ENCODE assay signal across 2 cellular contexts in the genomic region with DNA sequence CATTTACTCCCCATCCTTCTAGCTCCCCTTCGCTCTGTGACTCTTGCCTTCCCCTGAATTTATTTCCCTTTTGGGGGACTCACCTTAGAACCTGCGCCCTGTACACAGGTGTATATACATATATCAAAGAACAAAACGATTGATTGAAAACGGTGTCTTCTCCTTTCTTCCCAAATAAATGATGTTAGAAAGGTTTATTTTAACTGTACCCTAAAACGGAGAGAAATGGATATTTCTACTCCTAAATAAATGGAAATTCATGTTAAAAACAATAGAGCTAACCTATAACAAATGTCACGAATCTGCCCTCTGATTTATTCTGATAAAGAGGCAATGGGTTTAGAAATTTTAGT.
TF ChIP-seq lines count a peak whose summit lies in the region.

No MANE protein-coding gene starts in this region.

TF ChIP-seq in GM23338, 12 proteins besides CTCF, POLR2A, EP300 and RAD21 (continued from another document):
- TF ChIP-seq, protein P1, sequence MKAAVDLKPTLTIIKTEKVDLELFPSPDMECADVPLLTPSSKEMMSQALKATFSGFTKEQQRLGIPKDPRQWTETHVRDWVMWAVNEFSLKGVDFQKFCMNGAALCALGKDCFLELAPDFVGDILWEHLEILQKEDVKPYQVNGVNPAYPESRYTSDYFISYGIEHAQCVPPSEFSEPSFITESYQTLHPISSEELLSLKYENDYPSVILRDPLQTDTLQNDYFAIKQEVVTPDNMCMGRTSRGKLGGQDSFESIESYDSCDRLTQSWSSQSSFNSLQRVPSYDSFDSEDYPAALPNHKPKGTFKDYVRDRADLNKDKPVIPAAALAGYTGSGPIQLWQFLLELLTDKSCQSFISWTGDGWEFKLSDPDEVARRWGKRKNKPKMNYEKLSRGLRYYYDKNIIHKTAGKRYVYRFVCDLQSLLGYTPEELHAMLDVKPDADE (IDR thresholded peaks at IDR 0.05), result no peak
- TF ChIP-seq JUNB (IDR thresholded peaks at IDR 0.05; ENCODE audit: unreplicated experiment), result no peak
- TF ChIP-seq, protein P2, sequence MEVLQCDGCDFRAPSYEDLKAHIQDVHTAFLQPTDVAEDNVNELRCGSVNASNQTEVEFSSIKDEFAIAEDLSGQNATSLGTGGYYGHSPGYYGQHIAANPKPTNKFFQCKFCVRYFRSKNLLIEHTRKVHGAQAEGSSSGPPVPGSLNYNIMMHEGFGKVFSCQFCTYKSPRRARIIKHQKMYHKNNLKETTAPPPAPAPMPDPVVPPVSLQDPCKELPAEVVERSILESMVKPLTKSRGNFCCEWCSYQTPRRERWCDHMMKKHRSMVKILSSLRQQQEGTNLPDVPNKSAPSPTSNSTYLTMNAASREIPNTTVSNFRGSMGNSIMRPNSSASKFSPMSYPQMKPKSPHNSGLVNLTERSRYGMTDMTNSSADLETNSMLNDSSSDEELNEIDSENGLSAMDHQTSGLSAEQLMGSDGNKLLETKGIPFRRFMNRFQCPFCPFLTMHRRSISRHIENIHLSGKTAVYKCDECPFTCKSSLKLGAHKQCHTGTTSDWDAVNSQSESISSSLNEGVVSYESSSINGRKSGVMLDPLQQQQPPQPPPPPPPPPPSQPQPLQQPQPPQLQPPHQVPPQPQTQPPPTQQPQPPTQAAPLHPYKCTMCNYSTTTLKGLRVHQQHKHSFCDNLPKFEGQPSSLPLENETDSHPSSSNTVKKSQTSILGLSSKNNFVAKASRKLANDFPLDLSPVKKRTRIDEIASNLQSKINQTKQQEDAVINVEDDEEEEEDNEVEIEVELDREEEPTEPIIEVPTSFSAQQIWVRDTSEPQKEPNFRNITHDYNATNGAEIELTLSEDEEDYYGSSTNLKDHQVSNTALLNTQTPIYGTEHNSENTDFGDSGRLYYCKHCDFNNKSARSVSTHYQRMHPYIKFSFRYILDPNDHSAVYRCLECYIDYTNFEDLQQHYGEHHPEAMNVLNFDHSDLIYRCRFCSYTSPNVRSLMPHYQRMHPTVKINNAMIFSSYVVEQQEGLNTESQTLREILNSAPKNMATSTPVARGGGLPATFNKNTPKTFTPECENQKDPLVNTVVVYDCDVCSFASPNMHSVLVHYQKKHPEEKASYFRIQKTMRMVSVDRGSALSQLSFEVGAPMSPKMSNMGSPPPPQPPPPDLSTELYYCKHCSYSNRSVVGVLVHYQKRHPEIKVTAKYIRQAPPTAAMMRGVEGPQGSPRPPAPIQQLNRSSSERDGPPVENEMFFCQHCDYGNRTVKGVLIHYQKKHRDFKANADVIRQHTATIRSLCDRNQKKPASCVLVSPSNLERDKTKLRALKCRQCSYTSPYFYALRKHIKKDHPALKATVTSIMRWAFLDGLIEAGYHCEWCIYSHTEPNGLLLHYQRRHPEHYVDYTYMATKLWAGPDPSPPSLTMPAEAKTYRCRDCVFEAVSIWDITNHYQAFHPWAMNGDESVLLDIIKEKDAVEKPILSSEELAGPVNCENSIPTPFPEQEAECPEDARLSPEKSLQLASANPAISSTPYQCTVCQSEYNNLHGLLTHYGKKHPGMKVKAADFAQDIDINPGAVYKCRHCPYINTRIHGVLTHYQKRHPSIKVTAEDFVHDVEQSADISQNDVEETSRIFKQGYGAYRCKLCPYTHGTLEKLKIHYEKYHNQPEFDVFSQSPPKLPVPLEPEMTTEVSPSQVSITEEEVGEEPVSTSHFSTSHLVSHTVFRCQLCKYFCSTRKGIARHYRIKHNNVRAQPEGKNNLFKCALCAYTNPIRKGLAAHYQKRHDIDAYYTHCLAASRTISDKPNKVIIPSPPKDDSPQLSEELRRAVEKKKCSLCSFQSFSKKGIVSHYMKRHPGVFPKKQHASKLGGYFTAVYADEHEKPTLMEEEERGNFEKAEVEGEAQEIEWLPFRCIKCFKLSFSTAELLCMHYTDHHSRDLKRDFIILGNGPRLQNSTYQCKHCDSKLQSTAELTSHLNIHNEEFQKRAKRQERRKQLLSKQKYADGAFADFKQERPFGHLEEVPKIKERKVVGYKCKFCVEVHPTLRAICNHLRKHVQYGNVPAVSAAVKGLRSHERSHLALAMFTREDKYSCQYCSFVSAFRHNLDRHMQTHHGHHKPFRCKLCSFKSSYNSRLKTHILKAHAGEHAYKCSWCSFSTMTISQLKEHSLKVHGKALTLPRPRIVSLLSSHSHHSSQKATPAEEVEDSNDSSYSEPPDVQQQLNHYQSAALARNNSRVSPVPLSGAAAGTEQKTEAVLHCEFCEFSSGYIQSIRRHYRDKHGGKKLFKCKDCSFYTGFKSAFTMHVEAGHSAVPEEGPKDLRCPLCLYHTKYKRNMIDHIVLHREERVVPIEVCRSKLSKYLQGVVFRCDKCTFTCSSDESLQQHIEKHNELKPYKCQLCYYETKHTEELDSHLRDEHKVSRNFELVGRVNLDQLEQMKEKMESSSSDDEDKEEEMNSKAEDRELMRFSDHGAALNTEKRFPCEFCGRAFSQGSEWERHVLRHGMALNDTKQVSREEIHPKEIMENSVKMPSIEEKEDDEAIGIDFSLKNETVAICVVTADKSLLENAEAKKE (CRISPR knock-in tag; IDR thresholded peaks at IDR 0.05), result no peak
- no peak for TF ChIP-seq NANOG (IDR thresholded peaks at IDR 0.05; ENCODE audit: borderline replicate concordance)
- TF ChIP-seq STAT1 (IDR thresholded peaks at IDR 0.05; ENCODE audit: unreplicated experiment), result no peak
- TF ChIP-seq ZNF331 (CRISPR knock-in tag; IDR thresholded peaks at IDR 0.05; ENCODE audit: low read depth), result no peak
- TF ChIP-seq CREB1 (CRISPR knock-in tag; IDR thresholded peaks at IDR 0.05; ENCODE audit: low read depth), result no peak

TF ChIP-seq in WTC11, 78 proteins besides CTCF, POLR2A, EP300 and RAD21:
- TF ChIP-seq, protein P3, sequence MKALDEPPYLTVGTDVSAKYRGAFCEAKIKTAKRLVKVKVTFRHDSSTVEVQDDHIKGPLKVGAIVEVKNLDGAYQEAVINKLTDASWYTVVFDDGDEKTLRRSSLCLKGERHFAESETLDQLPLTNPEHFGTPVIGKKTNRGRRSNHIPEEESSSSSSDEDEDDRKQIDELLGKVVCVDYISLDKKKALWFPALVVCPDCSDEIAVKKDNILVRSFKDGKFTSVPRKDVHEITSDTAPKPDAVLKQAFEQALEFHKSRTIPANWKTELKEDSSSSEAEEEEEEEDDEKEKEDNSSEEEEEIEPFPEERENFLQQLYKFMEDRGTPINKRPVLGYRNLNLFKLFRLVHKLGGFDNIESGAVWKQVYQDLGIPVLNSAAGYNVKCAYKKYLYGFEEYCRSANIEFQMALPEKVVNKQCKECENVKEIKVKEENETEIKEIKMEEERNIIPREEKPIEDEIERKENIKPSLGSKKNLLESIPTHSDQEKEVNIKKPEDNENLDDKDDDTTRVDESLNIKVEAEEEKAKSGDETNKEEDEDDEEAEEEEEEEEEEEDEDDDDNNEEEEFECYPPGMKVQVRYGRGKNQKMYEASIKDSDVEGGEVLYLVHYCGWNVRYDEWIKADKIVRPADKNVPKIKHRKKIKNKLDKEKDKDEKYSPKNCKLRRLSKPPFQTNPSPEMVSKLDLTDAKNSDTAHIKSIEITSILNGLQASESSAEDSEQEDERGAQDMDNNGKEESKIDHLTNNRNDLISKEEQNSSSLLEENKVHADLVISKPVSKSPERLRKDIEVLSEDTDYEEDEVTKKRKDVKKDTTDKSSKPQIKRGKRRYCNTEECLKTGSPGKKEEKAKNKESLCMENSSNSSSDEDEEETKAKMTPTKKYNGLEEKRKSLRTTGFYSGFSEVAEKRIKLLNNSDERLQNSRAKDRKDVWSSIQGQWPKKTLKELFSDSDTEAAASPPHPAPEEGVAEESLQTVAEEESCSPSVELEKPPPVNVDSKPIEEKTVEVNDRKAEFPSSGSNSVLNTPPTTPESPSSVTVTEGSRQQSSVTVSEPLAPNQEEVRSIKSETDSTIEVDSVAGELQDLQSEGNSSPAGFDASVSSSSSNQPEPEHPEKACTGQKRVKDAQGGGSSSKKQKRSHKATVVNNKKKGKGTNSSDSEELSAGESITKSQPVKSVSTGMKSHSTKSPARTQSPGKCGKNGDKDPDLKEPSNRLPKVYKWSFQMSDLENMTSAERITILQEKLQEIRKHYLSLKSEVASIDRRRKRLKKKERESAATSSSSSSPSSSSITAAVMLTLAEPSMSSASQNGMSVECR (CRISPR knock-in tag; IDR thresholded peaks at IDR 0.05; ENCODE audit: borderline replicate concordance), result no peak
- TF ChIP-seq, protein P4, sequence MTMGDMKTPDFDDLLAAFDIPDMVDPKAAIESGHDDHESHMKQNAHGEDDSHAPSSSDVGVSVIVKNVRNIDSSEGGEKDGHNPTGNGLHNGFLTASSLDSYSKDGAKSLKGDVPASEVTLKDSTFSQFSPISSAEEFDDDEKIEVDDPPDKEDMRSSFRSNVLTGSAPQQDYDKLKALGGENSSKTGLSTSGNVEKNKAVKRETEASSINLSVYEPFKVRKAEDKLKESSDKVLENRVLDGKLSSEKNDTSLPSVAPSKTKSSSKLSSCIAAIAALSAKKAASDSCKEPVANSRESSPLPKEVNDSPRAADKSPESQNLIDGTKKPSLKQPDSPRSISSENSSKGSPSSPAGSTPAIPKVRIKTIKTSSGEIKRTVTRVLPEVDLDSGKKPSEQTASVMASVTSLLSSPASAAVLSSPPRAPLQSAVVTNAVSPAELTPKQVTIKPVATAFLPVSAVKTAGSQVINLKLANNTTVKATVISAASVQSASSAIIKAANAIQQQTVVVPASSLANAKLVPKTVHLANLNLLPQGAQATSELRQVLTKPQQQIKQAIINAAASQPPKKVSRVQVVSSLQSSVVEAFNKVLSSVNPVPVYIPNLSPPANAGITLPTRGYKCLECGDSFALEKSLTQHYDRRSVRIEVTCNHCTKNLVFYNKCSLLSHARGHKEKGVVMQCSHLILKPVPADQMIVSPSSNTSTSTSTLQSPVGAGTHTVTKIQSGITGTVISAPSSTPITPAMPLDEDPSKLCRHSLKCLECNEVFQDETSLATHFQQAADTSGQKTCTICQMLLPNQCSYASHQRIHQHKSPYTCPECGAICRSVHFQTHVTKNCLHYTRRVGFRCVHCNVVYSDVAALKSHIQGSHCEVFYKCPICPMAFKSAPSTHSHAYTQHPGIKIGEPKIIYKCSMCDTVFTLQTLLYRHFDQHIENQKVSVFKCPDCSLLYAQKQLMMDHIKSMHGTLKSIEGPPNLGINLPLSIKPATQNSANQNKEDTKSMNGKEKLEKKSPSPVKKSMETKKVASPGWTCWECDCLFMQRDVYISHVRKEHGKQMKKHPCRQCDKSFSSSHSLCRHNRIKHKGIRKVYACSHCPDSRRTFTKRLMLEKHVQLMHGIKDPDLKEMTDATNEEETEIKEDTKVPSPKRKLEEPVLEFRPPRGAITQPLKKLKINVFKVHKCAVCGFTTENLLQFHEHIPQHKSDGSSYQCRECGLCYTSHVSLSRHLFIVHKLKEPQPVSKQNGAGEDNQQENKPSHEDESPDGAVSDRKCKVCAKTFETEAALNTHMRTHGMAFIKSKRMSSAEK (CRISPR knock-in tag; IDR thresholded peaks at IDR 0.05; ENCODE audit: borderline replicate concordance), result no peak
- TF ChIP-seq, protein P5, sequence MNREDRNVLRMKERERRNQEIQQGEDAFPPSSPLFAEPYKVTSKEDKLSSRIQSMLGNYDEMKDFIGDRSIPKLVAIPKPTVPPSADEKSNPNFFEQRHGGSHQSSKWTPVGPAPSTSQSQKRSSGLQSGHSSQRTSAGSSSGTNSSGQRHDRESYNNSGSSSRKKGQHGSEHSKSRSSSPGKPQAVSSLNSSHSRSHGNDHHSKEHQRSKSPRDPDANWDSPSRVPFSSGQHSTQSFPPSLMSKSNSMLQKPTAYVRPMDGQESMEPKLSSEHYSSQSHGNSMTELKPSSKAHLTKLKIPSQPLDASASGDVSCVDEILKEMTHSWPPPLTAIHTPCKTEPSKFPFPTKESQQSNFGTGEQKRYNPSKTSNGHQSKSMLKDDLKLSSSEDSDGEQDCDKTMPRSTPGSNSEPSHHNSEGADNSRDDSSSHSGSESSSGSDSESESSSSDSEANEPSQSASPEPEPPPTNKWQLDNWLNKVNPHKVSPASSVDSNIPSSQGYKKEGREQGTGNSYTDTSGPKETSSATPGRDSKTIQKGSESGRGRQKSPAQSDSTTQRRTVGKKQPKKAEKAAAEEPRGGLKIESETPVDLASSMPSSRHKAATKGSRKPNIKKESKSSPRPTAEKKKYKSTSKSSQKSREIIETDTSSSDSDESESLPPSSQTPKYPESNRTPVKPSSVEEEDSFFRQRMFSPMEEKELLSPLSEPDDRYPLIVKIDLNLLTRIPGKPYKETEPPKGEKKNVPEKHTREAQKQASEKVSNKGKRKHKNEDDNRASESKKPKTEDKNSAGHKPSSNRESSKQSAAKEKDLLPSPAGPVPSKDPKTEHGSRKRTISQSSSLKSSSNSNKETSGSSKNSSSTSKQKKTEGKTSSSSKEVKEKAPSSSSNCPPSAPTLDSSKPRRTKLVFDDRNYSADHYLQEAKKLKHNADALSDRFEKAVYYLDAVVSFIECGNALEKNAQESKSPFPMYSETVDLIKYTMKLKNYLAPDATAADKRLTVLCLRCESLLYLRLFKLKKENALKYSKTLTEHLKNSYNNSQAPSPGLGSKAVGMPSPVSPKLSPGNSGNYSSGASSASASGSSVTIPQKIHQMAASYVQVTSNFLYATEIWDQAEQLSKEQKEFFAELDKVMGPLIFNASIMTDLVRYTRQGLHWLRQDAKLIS (CRISPR knock-in tag; IDR thresholded peaks at IDR 0.05; ENCODE audit: borderline replicate concordance), result no peak
- 0 out of 2 replicates have a peak, but pooled peaks have one; percentile 4 for TF ChIP-seq ESRRA (CRISPR knock-in tag; IDR thresholded peaks at IDR 0.05; ENCODE audit: borderline replicate concordance)
